ENCODE assay signal across 8 cellular contexts in the genomic region with DNA sequence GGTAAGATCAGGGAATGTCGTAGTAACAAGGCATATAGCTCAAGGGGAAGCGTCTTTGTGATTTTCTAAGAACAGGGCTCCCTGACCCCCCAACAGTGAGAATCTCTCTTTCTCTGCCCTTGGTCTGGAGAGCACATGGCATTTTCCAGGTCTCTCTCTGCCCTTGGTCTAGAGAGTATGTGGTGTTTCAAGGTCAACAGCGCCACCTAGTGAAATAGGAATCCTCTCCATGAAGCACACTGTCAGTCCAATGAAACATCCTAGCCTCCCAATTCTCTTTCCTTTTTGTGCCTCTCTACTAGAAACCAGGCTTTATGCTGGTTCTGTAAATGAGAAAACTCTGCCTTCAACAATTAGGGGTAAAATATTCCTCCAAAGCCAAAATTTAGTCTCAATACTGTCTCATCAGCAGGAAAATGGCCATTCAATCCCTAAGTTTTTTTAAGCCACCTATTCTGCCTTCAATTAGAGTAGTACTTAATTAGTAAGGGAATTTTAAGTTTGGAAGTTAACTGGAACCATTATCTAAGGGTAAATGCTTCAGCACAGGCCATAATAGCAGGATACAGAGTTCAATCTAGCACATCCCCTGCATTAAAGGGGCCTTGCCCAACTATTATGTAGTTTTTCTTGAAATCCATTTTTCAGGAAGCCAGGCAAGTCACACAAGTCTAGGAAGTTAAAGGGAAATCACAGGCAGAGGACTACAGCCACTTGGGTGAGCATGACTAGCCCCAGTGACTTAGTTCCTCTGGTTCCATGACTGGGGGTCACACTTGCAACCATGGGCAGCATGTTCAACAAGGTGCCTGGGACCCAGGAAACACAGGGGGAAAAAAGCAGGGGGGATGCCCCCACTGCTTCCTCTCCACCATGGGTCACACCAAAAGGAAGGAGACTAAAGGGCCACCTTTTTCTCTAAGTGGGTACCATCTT. TPM values are rescaled to one million over a fixed set of nuclear protein-coding genes. Genes with fewer than 3 reads are reported as not detected.
DNase-seq lines count a peak whose midpoint lies in the region; ATAC-seq, FAIRE-seq and TF ChIP-seq lines count a peak whose summit lies in the region.

No MANE protein-coding gene starts in this region.

- 63 to 69% methylated on average over 3 of the region's 3 CpGs for WGBS in tibial nerve, 2 donors

- no peak overlapping the region for H3K27ac ChIP-seq in CD8-positive, alpha-beta T cell (ENCODE audit: low read depth, low read length)
- no peak overlapping the region for H3K27ac ChIP-seq in astrocyte (ENCODE audit: low read depth, low read length)
- H3K27ac ChIP-seq in tibial nerve = no peak overlapping the region

- no peak for FAIRE-seq in astrocyte (lab: Jason Lieb, UNC)

- peaks cover 31% of the 10 kb centered on the region for H4K20me1 ChIP-seq in astrocyte (ENCODE audit: insufficient read depth, low read length)

- no peak overlapping the region for H3K4me3 ChIP-seq in CD8-positive, alpha-beta T cell (ENCODE audit: low read depth, low read length)
- no peak overlapping the region for H3K4me3 ChIP-seq in astrocyte (ENCODE audit: insufficient read depth, low read depth, low read length)
- H3K4me3 ChIP-seq in tibial nerve = no peak overlapping the region

- no peaks in the 10 kb centered on the region for H3K27me3 Mint-ChIP-seq in CD8-positive, alpha-beta T cell (ENCODE audit: low read depth)
- no peaks in the 10 kb centered on the region for H3K27me3 Mint-ChIP-seq in astrocyte (ENCODE audit: low read depth, unreplicated experiment)

- H3K36me3 Mint-ChIP-seq in CD8-positive, alpha-beta T cell = peaks cover 36% of the 10 kb centered on the region
- H3K36me3 Mint-ChIP-seq in astrocyte (ENCODE audit: low read depth, unreplicated experiment) = peaks cover 26% of the 10 kb centered on the region

- no peak overlapping the region for H3K4me2 ChIP-seq in astrocyte (ENCODE audit: low read length)

- peaks cover 25% of the 10 kb centered on the region for H3K79me2 ChIP-seq in astrocyte (ENCODE audit: insufficient read depth, low read length)

- peaks cover 31% of the 10 kb centered on the region for H3K4me1 Mint-ChIP-seq in CD8-positive, alpha-beta T cell (ENCODE audit: low read depth)
- no peaks in the 10 kb centered on the region for H3K4me1 Mint-ChIP-seq in astrocyte (ENCODE audit: low read depth, unreplicated experiment)

- intact Hi-C loops in CD8-positive, alpha-beta T cell (cut with DNase I, micrococcal nuclease) = loop anchor here (1.0 to 5.0 kb wide), 5 partner anchors 426 to 773 kb away; no protein-coding TSS in a partner anchor

- H3K9me3 Mint-ChIP-seq in CD8-positive, alpha-beta T cell = peaks cover 6% of the 10 kb centered on the region
- peaks cover 21% of the 10 kb centered on the region for H3K9me3 Mint-ChIP-seq in astrocyte (ENCODE audit: unreplicated experiment)

- H3K4me3 Mint-ChIP-seq in CD8-positive, alpha-beta T cell = no peak overlapping the region
- no peak overlapping the region for H3K4me3 Mint-ChIP-seq in astrocyte (ENCODE audit: unreplicated experiment)

- H3K27ac Mint-ChIP-seq in CD8-positive, alpha-beta T cell = no peak overlapping the region
- H3K27ac Mint-ChIP-seq in astrocyte (ENCODE audit: unreplicated experiment) = no peak overlapping the region

- DNase-seq in CD8-positive, alpha-beta T cell = peak in 4 of 7 experiments; percentile 7 to 36 (median 22)
- peak; percentile 82 for DNase-seq in HT-29 (ENCODE audit: low spot score)
- peak; percentile 63 for DNase-seq in OCI-M1 (lab: John Stamatoyannopoulos, UW)
- peak; percentile 10 for DNase-seq in astrocyte (ENCODE audit: low read depth)
- DNase-seq in islet precursor cell = peak; percentile 70
- DNase-seq in tibial nerve (ENCODE audit: low spot score in 2 of 2) = no peak
- no peak for DNase-seq in T1000 (lab: John Stamatoyannopoulos, UW)
- no peak for DNase-seq in NCI-H1417 treated with DMSO at 0.1 percent for 48 hours (lab: John Stamatoyannopoulos, UW)

- CTCF ChIA-PET in CD8-positive, alpha-beta T cell (lab: Charles Lee) = interaction anchor here (0.6 to 1.9 kb wide), 5 partner anchors 9 to 674 kb away, joined by 3 to 12 read pairs (median 4); no protein-coding TSS in a partner anchor

- no peaks in the 10 kb centered on the region for H3K27me3 ChIP-seq in CD8-positive, alpha-beta T cell (ENCODE audit: insufficient read depth, low read length)
- H3K27me3 ChIP-seq in astrocyte (ENCODE audit: insufficient read depth, low read length) = no peaks in the 10 kb centered on the region
- no peaks in the 10 kb centered on the region for H3K27me3 ChIP-seq in tibial nerve

- TF ChIP-seq POLR2A in tibial nerve (IDR thresholded peaks at IDR 0.05) = no peak

- no peak overlapping the region for H3K9ac ChIP-seq in astrocyte (ENCODE audit: low read length)

- H3K36me3 ChIP-seq in CD8-positive, alpha-beta T cell (ENCODE audit: insufficient read depth, low read length) = no peaks in the 10 kb centered on the region
- H3K36me3 ChIP-seq in astrocyte (ENCODE audit: insufficient read depth, low read length) (no peaks in the 10 kb centered on the region), tibial nerve (peaks cover 0 to 64% (median 0%) of the 10 kb centered on the region in 3 donors)

- peak; percentile 52 for ATAC-seq in CD8-positive, alpha-beta T cell

- POLR2A ChIA-PET in CD8-positive, alpha-beta T cell (lab: Charles Lee) = interaction anchor here (0.9 to 1.0 kb wide), 2 partner anchors 12 to 13 kb away, joined by 3 read pairs; a partner anchor contains a TSS

- no peaks in the 10 kb centered on the region for H3K4me1 ChIP-seq in CD8-positive, alpha-beta T cell (ENCODE audit: insufficient read depth, low read length)
- H3K4me1 ChIP-seq in astrocyte (ENCODE audit: insufficient read depth, low read length) = no peaks in the 10 kb centered on the region
- no peaks in the 10 kb centered on the region for H3K4me1 ChIP-seq in tibial nerve

- no peak overlapping the region for H2AFZ ChIP-seq in astrocyte (ENCODE audit: low read depth, low read length)

- peak; percentile 71 for TF ChIP-seq CTCF in CD8-positive, alpha-beta T cell (IDR thresholded peaks at IDR 0.05)
- TF ChIP-seq CTCF in astrocyte (IDR thresholded peaks at IDR 0.05; ENCODE audit: insufficient read depth, low read depth, low read length) = peak; percentile 53
- peak in 3 of 5 experiments; percentile 10 to 27 (median 24) for TF ChIP-seq CTCF in tibial nerve (IDR thresholded peaks at IDR 0.05)

- no peaks in the 10 kb centered on the region for H3K9me3 ChIP-seq in CD8-positive, alpha-beta T cell (ENCODE audit: low read length)
- peaks cover 2% of the 10 kb centered on the region for H3K9me3 ChIP-seq in astrocyte (ENCODE audit: insufficient read depth, low read depth, low read length)
- peaks cover 0 to 76% (median 16%) of the 10 kb centered on the region in 4 donors for H3K9me3 ChIP-seq in tibial nerve

- no peak for TF ChIP-seq EP300 in tibial nerve (IDR thresholded peaks at IDR 0.05)

RNA-seq across cellular contexts. Expression of a gene that starts 12.4 kb away (rescaled TPM):
- total RNA-seq in CD8-positive, alpha-beta T cell = 10 to 100 TPM; 49.4 to 52.9 TPM
- total RNA-seq in HT-29 (2014; rRNA removed; shearing (Covaris generic)) = 28.4 and 37.1 TPM in 2 replicates
- total RNA-seq in astrocyte (55.2 and 57.7 TPM in 2 replicates), tibial nerve (100 to 1,000 TPM in 1 of 4 donors, 10 to 100 TPM in 3; 46.5 to 136 (median 80.2) TPM)

RNA-seq across cellular contexts. Expression of a gene that starts 39.0 kb away (rescaled TPM):
- total RNA-seq in CD8-positive, alpha-beta T cell = 10 to 100 TPM; 40.9 to 44.1 TPM
- total RNA-seq in HT-29 (2014; rRNA removed; shearing (Covaris generic)) = 7.1 and 9.8 TPM in 2 replicates
- total RNA-seq in astrocyte (40.0 and 40.3 TPM in 2 replicates), tibial nerve (10 to 100 TPM; 22.2 to 38.5 (median 26.7) TPM)

RNA-seq across cellular contexts. Expression of a gene that starts 44.2 kb away (rescaled TPM):
- total RNA-seq in CD8-positive, alpha-beta T cell = 1,000 to 10,000 TPM; 2,798 to 2,945 TPM
- total RNA-seq in HT-29 (2014; rRNA removed; shearing (Covaris generic)) = 1,195 and 1,256 TPM in 2 replicates
- total RNA-seq in astrocyte = 1,498 and 1,636 TPM in 2 replicates
- total RNA-seq in tibial nerve = 1,000 to 10,000 TPM; 1,643 to 3,253 (median 1,938) TPM

Comparison
In these comparisons a context has a peak if more than half of its experiments do, and no peak if none do; other contexts are left out.
1. DNase-seq: peak in CD8-positive, alpha-beta T cell (4 of 7), HT-29 (single experiment), OCI-M1 (single experiment), astrocyte (single experiment) and islet precursor cell (single experiment); none in tibial nerve (0 of 2), T1000 (single experiment) and NCI-H1417 treated with DMSO at 0.1 percent for 48 hours (single experiment).
2. Peak in every context shown above with its lines, with median percentiles within 50 percentile points of each other: CTCF ChIP-seq.